ENCODE assay signal across 10 cellular contexts in genomic region chr1:6922096-6922931, GRCh38.
DNase-seq lines count a peak whose midpoint lies in the region; TF ChIP-seq lines count a peak whose summit lies in the region.
"Had no signal": no experiment of that assay in that cellular context is flagged by ENCODE, and none has a peak within 500 bp of the region (broad histone marks: within the 10 kb centered on the region; RNA-seq: fewer than 3 reads in every experiment).

No MANE protein-coding gene starts in this region.

- H3K4me3 ChIP-seq in coronary artery (peak overlapping the region; percentile 44), trophoblast cell (ENCODE audit: low read depth, low read length) (no peak overlapping the region)

- H3K23ac ChIP-seq in trophoblast cell (ENCODE audit: low read length), result no peak overlapping the region

- no peak overlapping the region for H3K14ac ChIP-seq in trophoblast cell (ENCODE audit: low read length)

- H3K9ac ChIP-seq in trophoblast cell (ENCODE audit: low read length), result no peak overlapping the region

- no peak overlapping the region for H2BK12ac ChIP-seq in trophoblast cell (ENCODE audit: low read length)

- no peak overlapping the region for H3K4ac ChIP-seq in trophoblast cell (ENCODE audit: low read depth, low read length)

- H4K91ac ChIP-seq in trophoblast cell (ENCODE audit: low read depth, low read length), result no peak overlapping the region

- DNase-seq in AG08396 (ENCODE audit: low spot score) (peak; percentile 50), NCI-H1417 treated with DMSO at 0.1 percent for 48 hours (lab: John Stamatoyannopoulos, UW) (peak; percentile 64), coronary artery (ENCODE audit: low spot score) (no peak), mesenteric fat pad (ENCODE audit: low spot score) (peak; percentile 87), NCI-H1105 treated with DMSO at 0.1 percent for 48 hours (lab: John Stamatoyannopoulos, UW) (no peak), NCI-H146 treated with DMSO at 0.1 percent for 48 hours (lab: John Stamatoyannopoulos, UW; ENCODE audit: unreplicated experiment) (no peak), NCI-H774 (lab: John Stamatoyannopoulos, UW) (no peak), trophoblast cell (no peak)
- DNase-seq: activated naive CD8-positive, alpha-beta T cell treated with anti-CD3 and anti-CD28 coated beads, Interleukin-2, amount 10 ng/mL, durations not matched to agents 7 days and 5 days; CD4-positive, alpha-beta T cell had no signal

- no peak overlapping the region for H2AK5ac ChIP-seq in trophoblast cell (ENCODE audit: low read length)

- WGBS in trophoblast cell (ENCODE audit: extremely low coverage, insufficient coverage, insufficient read length), result no CpG with 5 or more reads among the region's 8 CpGs

- H2BK120ac ChIP-seq in trophoblast cell (ENCODE audit: insufficient read depth, low read length, poor library complexity), result no peak overlapping the region

- no peaks in the 10 kb centered on the region for H3K27me3 ChIP-seq in trophoblast cell (ENCODE audit: insufficient read depth, low read length)

- H3K36me3 ChIP-seq in trophoblast cell (ENCODE audit: control insufficient read depth in 1 of 2, insufficient read depth in 2 of 2, low read length in 2 of 2), result no peaks in the 10 kb centered on the region

- no peak overlapping the region for H4K8ac ChIP-seq in trophoblast cell (ENCODE audit: low read depth, low read length)

- H3K4me2 ChIP-seq in trophoblast cell (ENCODE audit: low read length), result no peak overlapping the region

- H3K9me3 ChIP-seq in trophoblast cell (ENCODE audit: insufficient read depth, low read depth, low read length), result no peaks in the 10 kb centered on the region

- H3K27ac ChIP-seq in coronary artery (peak overlapping the region; percentile 6 to 35), trophoblast cell (ENCODE audit: low read depth, low read length) (no peak overlapping the region)

- no peaks in the 10 kb centered on the region for H3K79me2 ChIP-seq in trophoblast cell (ENCODE audit: control insufficient read depth, insufficient read depth, low read length, poor library complexity)

- no peak overlapping the region for H3K18ac ChIP-seq in trophoblast cell (ENCODE audit: low read length)

- H3K79me1 ChIP-seq in trophoblast cell (ENCODE audit: low read length), result no peaks in the 10 kb centered on the region

- no peak for TF ChIP-seq CTCF in coronary artery (IDR thresholded peaks at IDR 0.05)

- no peaks in the 10 kb centered on the region for H3K4me1 ChIP-seq in trophoblast cell (ENCODE audit: control insufficient read depth in 1 of 2, insufficient read depth in 2 of 2, low read length in 2 of 2)

- H2BK5ac ChIP-seq in trophoblast cell (ENCODE audit: low read depth, low read length, poor library complexity), result no peak overlapping the region

- H2AFZ ChIP-seq in trophoblast cell (ENCODE audit: insufficient read depth, low read length, poor library complexity), result no peak overlapping the region

- no peak overlapping the region for H4K12ac ChIP-seq in trophoblast cell (ENCODE audit: low read depth, low read length)

Comparison
In these comparisons a context has a peak if more than half of its experiments do, and no peak if none do; other contexts are left out.
1. DNase-seq: peak in AG08396 (single experiment), NCI-H1417 treated with DMSO at 0.1 percent for 48 hours (single experiment) and mesenteric fat pad (single experiment); none in coronary artery (single experiment), NCI-H1105 treated with DMSO at 0.1 percent for 48 hours (single experiment), NCI-H146 treated with DMSO at 0.1 percent for 48 hours (single experiment), NCI-H774 (single experiment) and trophoblast cell (0 of 2).